In genomic region chr2:73979686-73980085, GRCh38 we compare ENCODE assay signal across 8 cellular contexts. TPM values are rescaled to one million over a fixed set of nuclear protein-coding genes. Genes with fewer than 3 reads are reported as not detected.
DNase-seq lines count a peak whose midpoint lies in the region; ATAC-seq and TF ChIP-seq lines count a peak whose summit lies in the region.

No MANE protein-coding gene starts in this region.

- H3K27ac Mint-ChIP-seq in GM23338 = no peak overlapping the region

- H3K36me3 ChIP-seq in GM23338 (ENCODE audit: insufficient read depth) (no peaks in the 10 kb centered on the region), H7 (replicated peaks; ENCODE audit: control insufficient read depth, insufficient read depth, low read length) (no peaks in the 10 kb centered on the region)

- DNase-seq in AG10803 (ENCODE audit: low read depth) = peak; percentile 88
- DNase-seq in GM23338 (ENCODE audit: low spot score) = no peak
- DNase-seq in UCSD-AML1 (lab: John Stamatoyannopoulos, UW; ENCODE audit: unreplicated experiment) = peak; percentile 25
- peak; percentile 87 to 93 for DNase-seq in foreskin fibroblast
- no peak for DNase-seq in H7
- no peak for DNase-seq in GDM1 (lab: John Stamatoyannopoulos, UW)
- DNase-seq in NCI-H748 (lab: John Stamatoyannopoulos, UW; ENCODE audit: unreplicated experiment) = no peak

- H3K4me3 ChIP-seq in AG10803 (ENCODE audit: low read length) = no peak overlapping the region
- H3K4me3 ChIP-seq in GM23338 = no peak overlapping the region; the same call in 1 of the 2 replicates
- H3K4me3 ChIP-seq in foreskin fibroblast (ENCODE audit: low read depth in 1 of 2, low read length in 2 of 2) = no peak overlapping the region
- H3K4me3 ChIP-seq in H7 (ENCODE audit: insufficient read depth, low read depth, low read length) = no peak overlapping the region

- no peaks in the 10 kb centered on the region for H3K79me2 ChIP-seq in GM23338 (replicated peaks; ENCODE audit: insufficient read depth)

- no peak overlapping the region for H3K27ac ChIP-seq in GM23338 (ENCODE audit: low read depth)

- ATAC-seq in GM23338 = no peak
- ATAC-seq in HG02970 (IDR thresholded peaks at IDR 0.05; ENCODE audit: low FRiP score, unreplicated experiment) = no peak

- no peaks in the 10 kb centered on the region for H3K36me3 Mint-ChIP-seq in GM23338 (ENCODE audit: low read depth)

- H2AFZ ChIP-seq in GM23338 = no peak overlapping the region

- H3K4me1 Mint-ChIP-seq in GM23338 = peaks cover 42% of the 10 kb centered on the region

- H3K27me3 ChIP-seq in GM23338 (ENCODE audit: insufficient read depth) (peaks cover 53% of the 10 kb centered on the region), H7 (ENCODE audit: control insufficient read depth, insufficient read depth, low read length) (peaks cover 40% of the 10 kb centered on the region)

- H3K4me3 Mint-ChIP-seq in GM23338 = peak overlapping the region; percentile 82; the same call in 2 of the 3 replicates

- peak overlapping the region; percentile 22; the same call in 1 of the 2 replicates for H3K4me2 ChIP-seq in GM23338

- no peaks in the 10 kb centered on the region for H3K9me2 ChIP-seq in GM23338 (ENCODE audit: insufficient read depth)

- H3K27me3 Mint-ChIP-seq in GM23338 (ENCODE audit: insufficient read depth, low read depth, poor library complexity) = peaks cover 52% of the 10 kb centered on the region

- no peaks in the 10 kb centered on the region for H4K20me1 ChIP-seq in GM23338 (replicated peaks; ENCODE audit: insufficient read depth)

- TF ChIP-seq CTCF in AG10803 (conservative IDR thresholded peaks at IDR 0.05; ENCODE audit: low read length) (no peak), GM23338 (conservative IDR thresholded peaks at IDR 0.05; ENCODE audit: low read depth in 2 of 2) (no peak), foreskin fibroblast (IDR thresholded peaks at IDR 0.05; ENCODE audit: low read depth, low read length) (no peak)

- H3K9me3 Mint-ChIP-seq in GM23338 = no peaks in the 10 kb centered on the region

- H3F3A ChIP-seq in GM23338 (replicated peaks; ENCODE audit: low read depth) = peaks cover 18% of the 10 kb centered on the region

- H3K4me1 ChIP-seq in GM23338 (ENCODE audit: insufficient read depth) = peaks cover 30% of the 10 kb centered on the region

TF ChIP-seq in GM23338, 12 proteins besides CTCF, POLR2A, EP300 and RAD21:
- TF ChIP-seq, protein P1, sequence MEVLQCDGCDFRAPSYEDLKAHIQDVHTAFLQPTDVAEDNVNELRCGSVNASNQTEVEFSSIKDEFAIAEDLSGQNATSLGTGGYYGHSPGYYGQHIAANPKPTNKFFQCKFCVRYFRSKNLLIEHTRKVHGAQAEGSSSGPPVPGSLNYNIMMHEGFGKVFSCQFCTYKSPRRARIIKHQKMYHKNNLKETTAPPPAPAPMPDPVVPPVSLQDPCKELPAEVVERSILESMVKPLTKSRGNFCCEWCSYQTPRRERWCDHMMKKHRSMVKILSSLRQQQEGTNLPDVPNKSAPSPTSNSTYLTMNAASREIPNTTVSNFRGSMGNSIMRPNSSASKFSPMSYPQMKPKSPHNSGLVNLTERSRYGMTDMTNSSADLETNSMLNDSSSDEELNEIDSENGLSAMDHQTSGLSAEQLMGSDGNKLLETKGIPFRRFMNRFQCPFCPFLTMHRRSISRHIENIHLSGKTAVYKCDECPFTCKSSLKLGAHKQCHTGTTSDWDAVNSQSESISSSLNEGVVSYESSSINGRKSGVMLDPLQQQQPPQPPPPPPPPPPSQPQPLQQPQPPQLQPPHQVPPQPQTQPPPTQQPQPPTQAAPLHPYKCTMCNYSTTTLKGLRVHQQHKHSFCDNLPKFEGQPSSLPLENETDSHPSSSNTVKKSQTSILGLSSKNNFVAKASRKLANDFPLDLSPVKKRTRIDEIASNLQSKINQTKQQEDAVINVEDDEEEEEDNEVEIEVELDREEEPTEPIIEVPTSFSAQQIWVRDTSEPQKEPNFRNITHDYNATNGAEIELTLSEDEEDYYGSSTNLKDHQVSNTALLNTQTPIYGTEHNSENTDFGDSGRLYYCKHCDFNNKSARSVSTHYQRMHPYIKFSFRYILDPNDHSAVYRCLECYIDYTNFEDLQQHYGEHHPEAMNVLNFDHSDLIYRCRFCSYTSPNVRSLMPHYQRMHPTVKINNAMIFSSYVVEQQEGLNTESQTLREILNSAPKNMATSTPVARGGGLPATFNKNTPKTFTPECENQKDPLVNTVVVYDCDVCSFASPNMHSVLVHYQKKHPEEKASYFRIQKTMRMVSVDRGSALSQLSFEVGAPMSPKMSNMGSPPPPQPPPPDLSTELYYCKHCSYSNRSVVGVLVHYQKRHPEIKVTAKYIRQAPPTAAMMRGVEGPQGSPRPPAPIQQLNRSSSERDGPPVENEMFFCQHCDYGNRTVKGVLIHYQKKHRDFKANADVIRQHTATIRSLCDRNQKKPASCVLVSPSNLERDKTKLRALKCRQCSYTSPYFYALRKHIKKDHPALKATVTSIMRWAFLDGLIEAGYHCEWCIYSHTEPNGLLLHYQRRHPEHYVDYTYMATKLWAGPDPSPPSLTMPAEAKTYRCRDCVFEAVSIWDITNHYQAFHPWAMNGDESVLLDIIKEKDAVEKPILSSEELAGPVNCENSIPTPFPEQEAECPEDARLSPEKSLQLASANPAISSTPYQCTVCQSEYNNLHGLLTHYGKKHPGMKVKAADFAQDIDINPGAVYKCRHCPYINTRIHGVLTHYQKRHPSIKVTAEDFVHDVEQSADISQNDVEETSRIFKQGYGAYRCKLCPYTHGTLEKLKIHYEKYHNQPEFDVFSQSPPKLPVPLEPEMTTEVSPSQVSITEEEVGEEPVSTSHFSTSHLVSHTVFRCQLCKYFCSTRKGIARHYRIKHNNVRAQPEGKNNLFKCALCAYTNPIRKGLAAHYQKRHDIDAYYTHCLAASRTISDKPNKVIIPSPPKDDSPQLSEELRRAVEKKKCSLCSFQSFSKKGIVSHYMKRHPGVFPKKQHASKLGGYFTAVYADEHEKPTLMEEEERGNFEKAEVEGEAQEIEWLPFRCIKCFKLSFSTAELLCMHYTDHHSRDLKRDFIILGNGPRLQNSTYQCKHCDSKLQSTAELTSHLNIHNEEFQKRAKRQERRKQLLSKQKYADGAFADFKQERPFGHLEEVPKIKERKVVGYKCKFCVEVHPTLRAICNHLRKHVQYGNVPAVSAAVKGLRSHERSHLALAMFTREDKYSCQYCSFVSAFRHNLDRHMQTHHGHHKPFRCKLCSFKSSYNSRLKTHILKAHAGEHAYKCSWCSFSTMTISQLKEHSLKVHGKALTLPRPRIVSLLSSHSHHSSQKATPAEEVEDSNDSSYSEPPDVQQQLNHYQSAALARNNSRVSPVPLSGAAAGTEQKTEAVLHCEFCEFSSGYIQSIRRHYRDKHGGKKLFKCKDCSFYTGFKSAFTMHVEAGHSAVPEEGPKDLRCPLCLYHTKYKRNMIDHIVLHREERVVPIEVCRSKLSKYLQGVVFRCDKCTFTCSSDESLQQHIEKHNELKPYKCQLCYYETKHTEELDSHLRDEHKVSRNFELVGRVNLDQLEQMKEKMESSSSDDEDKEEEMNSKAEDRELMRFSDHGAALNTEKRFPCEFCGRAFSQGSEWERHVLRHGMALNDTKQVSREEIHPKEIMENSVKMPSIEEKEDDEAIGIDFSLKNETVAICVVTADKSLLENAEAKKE (CRISPR knock-in tag; IDR thresholded peaks at IDR 0.05) = no peak
- TF ChIP-seq, protein P2, sequence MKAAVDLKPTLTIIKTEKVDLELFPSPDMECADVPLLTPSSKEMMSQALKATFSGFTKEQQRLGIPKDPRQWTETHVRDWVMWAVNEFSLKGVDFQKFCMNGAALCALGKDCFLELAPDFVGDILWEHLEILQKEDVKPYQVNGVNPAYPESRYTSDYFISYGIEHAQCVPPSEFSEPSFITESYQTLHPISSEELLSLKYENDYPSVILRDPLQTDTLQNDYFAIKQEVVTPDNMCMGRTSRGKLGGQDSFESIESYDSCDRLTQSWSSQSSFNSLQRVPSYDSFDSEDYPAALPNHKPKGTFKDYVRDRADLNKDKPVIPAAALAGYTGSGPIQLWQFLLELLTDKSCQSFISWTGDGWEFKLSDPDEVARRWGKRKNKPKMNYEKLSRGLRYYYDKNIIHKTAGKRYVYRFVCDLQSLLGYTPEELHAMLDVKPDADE (IDR thresholded peaks at IDR 0.05) = no peak

RNA-seq across cellular contexts. Expression of gene TET3, which starts 5.0 kb away (rescaled TPM):
- 18.3 and 19.9 TPM in 2 replicates for total RNA-seq in GM23338 (2014; rRNA removed; shearing (Covaris generic))
- polyA plus RNA-seq in GM23338 (2016; fragmentation: Nextera tagmentation; extraction: Ambion mirVana) = 3.6 and 3.8 TPM in 2 replicates
- total RNA-seq in H7 (2014; rRNA removed; shearing (Covaris generic)) = 7.2 and 7.3 TPM in 2 replicates

RNA-seq across cellular contexts. Expression of gene DGUOK, which starts 53.0 kb away (rescaled TPM):
- total RNA-seq in GM23338 (2014; rRNA removed; shearing (Covaris generic)) = 57.2 and 68.4 TPM in 2 replicates
- 287 and 292 TPM in 2 replicates for polyA plus RNA-seq in GM23338 (2016; fragmentation: Nextera tagmentation; extraction: Ambion mirVana)
- 80.7 and 82.9 TPM in 2 replicates for total RNA-seq in H7 (2014; rRNA removed; shearing (Covaris generic))

Comparison
In these comparisons a context has a peak if more than half of its experiments do, and no peak if none do; other contexts are left out.
1. DNase-seq: peak in AG10803 (single experiment), UCSD-AML1 (single experiment) and foreskin fibroblast (2 of 2); none in GM23338 (single experiment), H7 (single experiment), GDM1 (single experiment) and NCI-H748 (single experiment).